27 cellular contexts compared by ENCODE assay signal in the genomic region with DNA sequence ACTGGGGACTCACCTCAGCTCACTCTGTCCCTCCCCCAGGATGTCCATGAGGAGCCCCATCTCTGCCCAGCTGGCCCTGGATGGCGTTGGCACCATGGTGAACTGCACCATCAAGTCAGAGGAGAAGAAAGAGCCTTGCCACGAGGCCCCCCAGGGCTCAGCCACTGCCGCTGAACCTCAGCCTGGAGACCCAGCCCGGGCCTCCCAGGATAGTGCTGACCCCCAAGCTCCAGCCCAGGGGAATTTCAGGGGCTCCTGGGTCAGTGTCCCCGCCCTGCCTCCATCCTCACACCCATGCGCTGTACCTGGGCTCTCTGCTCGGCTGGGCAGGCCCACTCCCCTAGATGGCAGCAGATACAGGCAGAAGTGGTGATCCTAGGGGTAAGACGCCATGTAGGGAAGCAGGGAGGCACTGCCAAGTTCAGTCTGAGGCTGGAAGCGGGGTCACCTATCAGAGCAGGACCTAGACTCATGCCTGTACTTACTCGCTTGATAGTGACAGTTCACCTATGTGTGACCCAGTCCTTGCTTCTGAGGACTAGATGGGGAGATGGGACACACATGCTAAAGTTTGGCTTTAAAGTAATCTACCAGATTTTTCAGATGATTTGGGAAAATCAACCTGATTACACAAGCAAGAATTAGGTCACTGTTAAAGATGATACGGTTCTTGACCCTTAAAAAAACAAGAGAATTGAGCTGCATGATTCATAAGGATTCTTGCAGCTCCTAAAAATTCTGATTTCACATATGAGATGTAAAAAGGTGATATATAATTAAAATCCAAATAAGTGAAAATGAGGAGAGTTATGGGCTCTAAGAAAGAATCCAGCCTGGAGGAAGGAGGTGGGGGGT. TPM values are rescaled to one million over a fixed set of nuclear protein-coding genes. Genes with fewer than 3 reads are reported as not detected.
A peak's percentile ranks its signal among the peaks of the same experiment; 100 is the strongest.
DNase-seq lines count a peak whose midpoint lies in the region; ATAC-seq, FAIRE-seq and TF ChIP-seq lines count a peak whose summit lies in the region.
"Had no signal": no experiment of that assay in that cellular context is flagged by ENCODE, and none has a peak within 500 bp of the region (broad histone marks: within the 10 kb centered on the region; RNA-seq: fewer than 3 reads in every experiment).

No MANE protein-coding gene starts in this region.

- H4K20me1 ChIP-seq in H9 (ENCODE audit: control insufficient read depth, insufficient read depth, insufficient read length) (peaks cover 3% of the 10 kb centered on the region), H1 (replicated peaks in 1 of 2; ENCODE audit: control insufficient read depth in 1 of 2, insufficient read depth in 2 of 2, low read length in 2 of 2) (peaks cover 13 to 31% of the 10 kb centered on the region in 2 experiments)

- H2BK12ac ChIP-seq in H9 (ENCODE audit: insufficient read length, low read depth, low read length) (no peak overlapping the region), H1 (ENCODE audit: low read depth, low read length) (0 out of 2 replicates have a peak overlapping the region, but pooled peaks have one; percentile 41)

- H3K4me1 Mint-ChIP-seq in H9 = peaks cover 41 to 43% of the 10 kb centered on the region in 2 experiments
- peaks cover 30% of the 10 kb centered on the region for H3K4me1 Mint-ChIP-seq in nephron progenitor cell

- H4K5ac ChIP-seq in H9 (ENCODE audit: insufficient read length, low read depth, low read length) (no peak overlapping the region), H1 (ENCODE audit: insufficient read length, low read depth, low read length) (no peak overlapping the region)

- H3K4ac ChIP-seq in H9 (ENCODE audit: low read depth, low read length) (no peak overlapping the region), H1 (replicated peaks; ENCODE audit: insufficient read length, low read depth, low read length) (no peak overlapping the region)

- TF ChIP-seq CTCF in AG09319 (IDR thresholded peaks at IDR 0.05; ENCODE audit: low read depth, low read length) = no peak
- peak; percentile 29; the same call in 1 of the 3 replicates for TF ChIP-seq CTCF in H9 (conservative IDR thresholded peaks at IDR 0.05)
- peak; percentile 31 to 49 (median 37); a peak in 3 of 4 replicates for TF ChIP-seq CTCF in H1 (IDR thresholded peaks at IDR 0.05; ENCODE audit: control extremely low read depth in 1 of 3, insufficient read depth in 1 of 3, low read depth in 1 of 3, low read length in 3 of 3)
- no peak for TF ChIP-seq CTCF in nephron progenitor cell (IDR thresholded peaks at IDR 0.05)
- TF ChIP-seq CTCF in left lung (IDR thresholded peaks at IDR 0.05) = no peak

- peak overlapping the region; percentile 47 to 85 (median 85); a peak in 6 of 7 replicates for H3K27ac Mint-ChIP-seq in H9
- H3K27ac Mint-ChIP-seq in nephron progenitor cell = peak overlapping the region; percentile 34
- H3K27ac Mint-ChIP-seq: activated CD8-positive, alpha-beta T cell treated with anti-CD3 and anti-CD28 coated beads for 36 hours; activated naive CD4-positive, alpha-beta T cell treated with anti-CD3 and anti-CD28 coated beads for 36 hours; CD4-positive, alpha-beta T cell; nephron; T-helper 2 cell treated with Interferon-gamma antibody and Interleukin-4, amounts not matched to agents 5 μg/mL and 100 μg/mL, for 36 hours had no signal

- H2AFZ ChIP-seq in H9 (ENCODE audit: low read length) (no peak overlapping the region), H1 (ENCODE audit: low read length) (no peak overlapping the region)
- H2AFZ ChIP-seq: hepatocyte had no signal

- intact Hi-C loops in left lung (cut with DNase I) = no loop called here

- H3K27ac ChIP-seq in H9 (ENCODE audit: insufficient read length, low read depth, low read length) = no peak overlapping the region
- peak overlapping the region; percentile 44 for H3K27ac ChIP-seq in H1 (ENCODE audit: low read depth, low read length)
- H3K27ac ChIP-seq in left lung = peak overlapping the region in 1 of 2 donors; percentile 41
- H3K27ac ChIP-seq: foreskin keratinocyte, hepatocyte, prostate gland had no signal

- H3K9ac ChIP-seq in H9 (ENCODE audit: extremely low read depth, insufficient read length, low read length) = no peak overlapping the region
- H3K9ac ChIP-seq in H1 (replicated peaks in 1 of 4; ENCODE audit: extremely low read depth in 1 of 4, low read depth in 3 of 4, low read length in 3 of 4) = no peak overlapping the region

- peaks cover 14 to 35% (median 19%) of the 10 kb centered on the region in 4 experiments for H3K36me3 ChIP-seq in H1 (ENCODE audit: control insufficient read depth in 2 of 4, insufficient read depth in 4 of 4, low read length in 3 of 4)
- H3K36me3 ChIP-seq in left lung = peaks cover 0 to 10% of the 10 kb centered on the region in 2 donors

- H3K79me2 ChIP-seq in H9 (ENCODE audit: insufficient read depth, low read length) (peaks cover 25% of the 10 kb centered on the region; the same call in 1 of the 2 replicates), H1 (ENCODE audit: control insufficient read depth in 1 of 2, insufficient read depth in 2 of 2, low read length in 2 of 2) (peaks cover 5 to 79% of the 10 kb centered on the region in 2 experiments; a peak in 3 of 4 replicates)

- H3K18ac ChIP-seq in H9 (ENCODE audit: insufficient read length, low read depth, low read length) (no peak overlapping the region), H1 (ENCODE audit: extremely low read depth, low read length) (no peak overlapping the region)

- H3K4me3 ChIP-seq in H1 (ENCODE audit: extremely low read depth in 1 of 4, insufficient read depth in 2 of 4, low read depth in 3 of 4, low read length in 4 of 4) (no peak overlapping the region), left lung (no peak overlapping the region)
- H3K4me3 ChIP-seq: hepatocyte, prostate gland had no signal

- no peak overlapping the region for H3K4me3 Mint-ChIP-seq in H9
- H3K4me3 Mint-ChIP-seq in nephron progenitor cell = no peak overlapping the region
- H3K4me3 Mint-ChIP-seq: activated CD8-positive, alpha-beta T cell treated with anti-CD3 and anti-CD28 coated beads for 36 hours; activated naive CD4-positive, alpha-beta T cell treated with anti-CD3 and anti-CD28 coated beads for 36 hours; CD4-positive, alpha-beta T cell; nephron; T-helper 2 cell treated with Interferon-gamma antibody and Interleukin-4, amounts not matched to agents 5 μg/mL and 100 μg/mL, for 36 hours had no signal

- no peak for FAIRE-seq in H1 (lab: Jason Lieb, UNC)
- FAIRE-seq: GM12891, small intestine, urothelium cell line had no signal

- H4K8ac ChIP-seq in H9 (replicated peaks; ENCODE audit: insufficient read length, low read depth, low read length) (no peak overlapping the region), H1 (ENCODE audit: extremely low read depth, insufficient read depth, low read length) (no peak overlapping the region)

- no peak overlapping the region for H2BK15ac ChIP-seq in H9 (ENCODE audit: low read depth, low read length)
- peak overlapping the region; percentile 81; the same call in 1 of the 2 replicates for H2BK15ac ChIP-seq in H1 (ENCODE audit: low read length)

- H3K9me3 Mint-ChIP-seq in H9 = no peaks in the 10 kb centered on the region
- no peaks in the 10 kb centered on the region for H3K9me3 Mint-ChIP-seq in nephron progenitor cell
- H3K9me3 Mint-ChIP-seq: activated CD8-positive, alpha-beta T cell treated with anti-CD3 and anti-CD28 coated beads for 36 hours; activated naive CD4-positive, alpha-beta T cell treated with anti-CD3 and anti-CD28 coated beads for 36 hours; CD4-positive, alpha-beta T cell; nephron; T-helper 2 cell treated with Interferon-gamma antibody and Interleukin-4, amounts not matched to agents 5 μg/mL and 100 μg/mL, for 36 hours had no signal

- peaks cover 31 to 46% (median 40%) of the 10 kb centered on the region in 3 experiments for H3K36me3 Mint-ChIP-seq in H9 (ENCODE audit: insufficient read depth in 1 of 3, low read depth in 3 of 3)
- peaks cover 17% of the 10 kb centered on the region for H3K36me3 Mint-ChIP-seq in nephron progenitor cell (ENCODE audit: low read depth)

- H4K91ac ChIP-seq in H9 (ENCODE audit: insufficient read length, low read depth, low read length) (no peak overlapping the region), H1 (replicated peaks; ENCODE audit: insufficient read length, low read length) (peak overlapping the region; percentile 67)

- H3K14ac ChIP-seq in H9 (ENCODE audit: insufficient read depth, low read length) (no peak overlapping the region), H1 (ENCODE audit: insufficient read length) (no peak overlapping the region)

- H3K23ac ChIP-seq in H9 (ENCODE audit: insufficient read length, low read depth, low read length) (no peak overlapping the region), H1 (ENCODE audit: insufficient read length) (no peak overlapping the region)

- CTCF ChIA-PET in H1 (lab: Charles Lee; ENCODE audit: partially characterized antibody) = interaction anchor here (0.6 to 7.6 kb wide), 11 partner anchors 13 to 242 kb away, joined by 3 to 105 read pairs (median 3); partner anchors contain the start of gene SOX13

- no peak for ATAC-seq in GM21367 (IDR thresholded peaks at IDR 0.05; ENCODE audit: unreplicated experiment)
- ATAC-seq in left lung = no peak
- ATAC-seq: activated CD8-positive, alpha-beta T cell treated with anti-CD3 and anti-CD28 coated beads for 36 hours; foreskin keratinocyte had no signal

- H2BK5ac ChIP-seq in H9 (ENCODE audit: insufficient read length, low read length) (no peak overlapping the region), H1 (ENCODE audit: low read depth, low read length) (peak overlapping the region; percentile 72; the same call in 1 of the 2 replicates)

- H3K9me3 ChIP-seq in H9 (ENCODE audit: control insufficient read depth, low read depth, low read length) (no peaks in the 10 kb centered on the region), H1 (ENCODE audit: insufficient read depth in 2 of 2, low read depth in 1 of 2, low read length in 1 of 2) (no peaks in the 10 kb centered on the region), left lung (no peaks in the 10 kb centered on the region)
- H3K9me3 ChIP-seq: prostate gland had no signal

- H2AK5ac ChIP-seq in H9 (ENCODE audit: insufficient read length, low read length) (no peak overlapping the region), H1 (ENCODE audit: low read depth, low read length) (0 out of 2 replicates have a peak overlapping the region, but pooled peaks have one; percentile 76)

- H2BK120ac ChIP-seq in H9 (ENCODE audit: low read depth, low read length, poor library complexity, severe bottlenecking) (no peak overlapping the region), H1 (replicated peaks; ENCODE audit: low read depth, low read length) (no peak overlapping the region)

- H2BK20ac ChIP-seq in H9 (ENCODE audit: low read depth, low read length, poor library complexity, severe bottlenecking) (no peak overlapping the region), H1 (ENCODE audit: low read length) (0 out of 2 replicates have a peak overlapping the region, but pooled peaks have one; percentile 72)

- WGBS in H9 (ENCODE audit: extremely low coverage, insufficient read length, low lambda C conversion rate) = no CpG with 5 or more reads among the region's 11 CpGs
- 80% methylated on average over 9 of the region's 11 CpGs; no CpG with 5 or more reads in 1 of the 2 experiments for WGBS in H1 (ENCODE audit: extremely low coverage in 1 of 2, insufficient coverage in 1 of 2, insufficient read length in 1 of 2, insufficient replicate concordance in 2 of 2, low coverage in 1 of 2, low lambda C conversion rate in 2 of 2, missing lambda C conversion rate in 1 of 2), 2 experiments

- TF ChIP-seq POLR2A in H1 (IDR thresholded peaks at IDR 0.05; ENCODE audit: control extremely low read depth in 1 of 2, low read depth in 2 of 2, low read length in 2 of 2) = no peak

- DNase-seq in AG09319 (ENCODE audit: extremely low read depth, low read depth) (peak; percentile 5), H9 (no peak), H1 (ENCODE audit: low read depth in 1 of 2, low spot score in 2 of 2) (no peak), nephron progenitor cell (no peak), C1 segment of cervical spinal cord (lab: John Stamatoyannopoulos, UW) (no peak), left lung (no peak), pons (ENCODE audit: low spot score) (no peak)
- DNase-seq: activated CD4-positive, CD25-positive, alpha-beta regulatory T cell; activated CD8-positive, alpha-beta T cell treated with anti-CD3 and anti-CD28 coated beads for 36 hours; activated naive CD4-positive, alpha-beta T cell treated with anti-CD3 and anti-CD28 coated beads for 36 hours; CD4-positive, alpha-beta T cell; foreskin keratinocyte; Karpas-422; NCI-H1105 treated with DMSO at 0.1 percent for 48 hours; NCI-H2081; small intestine; stimulated activated CD4-positive, alpha-beta T cell treated with anti-CD3 and anti-CD28 coated beads, Interleukin-2, amount 100 ng/mL, for 48 hours had no signal

- no peaks in the 10 kb centered on the region for H3K27me3 Mint-ChIP-seq in H9 (ENCODE audit: low read depth)
- H3K27me3 Mint-ChIP-seq in nephron progenitor cell (ENCODE audit: low read depth, poor library complexity) = no peaks in the 10 kb centered on the region
- H3K27me3 Mint-ChIP-seq: activated CD8-positive, alpha-beta T cell treated with anti-CD3 and anti-CD28 coated beads for 36 hours; CD4-positive, alpha-beta T cell had no signal

- H3K27me3 ChIP-seq in H9 (ENCODE audit: insufficient read depth, low read length) (no peaks in the 10 kb centered on the region), H1 (replicated peaks in 1 of 4; ENCODE audit: control insufficient read depth in 3 of 4, extremely low read depth in 1 of 4, insufficient read depth in 3 of 4, low read length in 3 of 4) (no peaks in the 10 kb centered on the region), left lung (no peaks in the 10 kb centered on the region)
- H3K27me3 ChIP-seq: foreskin keratinocyte, hepatocyte had no signal

- H3K79me1 ChIP-seq in H9 (ENCODE audit: insufficient read depth, low read depth, low read length, poor library complexity, severe bottlenecking) (peaks cover 8% of the 10 kb centered on the region), H1 (ENCODE audit: low read depth, low read length) (peaks cover 17% of the 10 kb centered on the region)

- H3T11ph ChIP-seq in H9 (ENCODE audit: low read length) = no peak overlapping the region

- H3K23me2 ChIP-seq in H9 (ENCODE audit: insufficient read length, low read depth, low read length, poor library complexity, severe bottlenecking) = no peaks in the 10 kb centered on the region
- H3K23me2 ChIP-seq in H1 (ENCODE audit: low read depth, low read length) = no peaks in the 10 kb centered on the region; the same call in 1 of the 2 replicates

- POLR2A ChIA-PET in H1 (lab: Charles Lee; ENCODE audit: partially characterized antibody) = interaction anchor here (1.1 to 1.8 kb wide), 7 partner anchors 8 to 247 kb away, joined by 3 to 5 read pairs (median 4); no protein-coding TSS in a partner anchor

- H3K4me1 ChIP-seq in H9 (ENCODE audit: insufficient read depth, low read length) (peaks cover 9% of the 10 kb centered on the region; the same call in 1 of the 2 replicates), H1 (replicated peaks in 1 of 4; ENCODE audit: control insufficient read depth in 3 of 4, insufficient read depth in 4 of 4, low read length in 3 of 4) (peaks cover 3 to 26% (median 18%) of the 10 kb centered on the region in 4 experiments), left lung (peaks cover 0 to 22% of the 10 kb centered on the region in 2 donors)
- H3K4me1 ChIP-seq: foreskin keratinocyte had no signal

- no peak for TF ChIP-seq EP300 in H1 (IDR thresholded peaks at IDR 0.05; ENCODE audit: borderline replicate concordance in 1 of 2, low read depth in 2 of 2, low read length in 2 of 2)

- H3K4me2 ChIP-seq in H9 (ENCODE audit: insufficient read depth, insufficient read length, low read length) (no peak overlapping the region), H1 (ENCODE audit: insufficient read depth in 1 of 2, low read depth in 2 of 2, low read length in 2 of 2) (no peak overlapping the region)
- H3K4me2 ChIP-seq: hepatocyte had no signal

- no peak overlapping the region for H3K56ac ChIP-seq in H9 (ENCODE audit: insufficient read length, low read depth, low read length)
- no peak overlapping the region for H3K56ac ChIP-seq in H1 (replicated peaks; ENCODE audit: insufficient read length, low read depth, low read length)

- TF ChIP-seq RAD21 in H1 (IDR thresholded peaks at IDR 0.05 in 1 of 2, conservative IDR thresholded peaks at IDR 0.05 in 1 of 2; ENCODE audit: low read depth in 2 of 2, low read length in 2 of 2) = peak; percentile 22 to 54; a peak in 2 of 4 replicates

RNA-seq across cellular contexts. Expression of gene ETNK2, which starts 38.7 kb away (rescaled TPM):
- total RNA-seq in H9 (2021) = 17.6 and 18.6 TPM in 2 replicates
- 20.1 and 23.1 TPM in 2 replicates for total RNA-seq in H1 (2021; fragmentation: NEBNext Ultra II Directional; extraction: Animal tissue kit (Norgen Biotek cat#: 25700))
- 24.5 and 26.7 TPM in 2 replicates for polyA plus RNA-seq in H1 (2011; rRNA removed)
- 22.8 TPM for polyA plus RNA-seq in H1 (2011; cell fraction: cytosol; rRNA removed)
- 23.2 TPM for polyA plus RNA-seq in H1 (2011; cell fraction: nucleus; rRNA removed)
- 14.3 to 19.9 TPM (median 18.7 TPM) in 4 replicates for polyA plus RNA-seq in H1 (2012, experiment 1 of 2)
- 23.9 TPM for polyA plus RNA-seq in H1 (2012, experiment 2 of 2)
- polyA plus RNA-seq in H1 (2013, experiment 1 of 2) = 11.3 TPM
- 11.4 TPM for polyA plus RNA-seq in H1 (2013, experiment 2 of 2)
- polyA minus RNA-seq in H1 (2011; rRNA and poly(A)+ RNA removed) = 31.5 and 38.8 TPM in 2 replicates
- 11.0 TPM for polyA minus RNA-seq in H1 (2011; cell fraction: cytosol; rRNA and poly(A)+ RNA removed)
- 10.8 TPM for polyA minus RNA-seq in H1 (2011; cell fraction: nucleus; rRNA and poly(A)+ RNA removed)
- total RNA-seq in left lung = 1 to 10 TPM; 2.6 to 6.4 TPM

RNA-seq across cellular contexts. Expression of gene SOX13, which starts 40.2 kb away (rescaled TPM):
- 120 TPM in 2 replicates for total RNA-seq in H9 (2021)
- 173 and 180 TPM in 2 replicates for total RNA-seq in H1 (2021; fragmentation: NEBNext Ultra II Directional; extraction: Animal tissue kit (Norgen Biotek cat#: 25700))
- 113 and 169 TPM in 2 replicates for polyA plus RNA-seq in H1 (2011; rRNA removed)
- 96.2 TPM for polyA plus RNA-seq in H1 (2011; cell fraction: cytosol; rRNA removed)
- polyA plus RNA-seq in H1 (2011; cell fraction: nucleus; rRNA removed) = 219 TPM
- 59.8 to 90.9 TPM (median 83.4 TPM) in 4 replicates for polyA plus RNA-seq in H1 (2012, experiment 1 of 2)
- polyA plus RNA-seq in H1 (2012, experiment 2 of 2) = 63.6 TPM
- 44.3 TPM for polyA plus RNA-seq in H1 (2013, experiment 1 of 2)
- 44.2 TPM for polyA plus RNA-seq in H1 (2013, experiment 2 of 2)
- polyA minus RNA-seq in H1 (2011; rRNA and poly(A)+ RNA removed) = 81.6 and 128 TPM in 2 replicates
- polyA minus RNA-seq in H1 (2011; cell fraction: cytosol; rRNA and poly(A)+ RNA removed) = 90.1 TPM
- polyA minus RNA-seq in H1 (2011; cell fraction: nucleus; rRNA and poly(A)+ RNA removed) = 162 TPM
- total RNA-seq in left lung = 10 to 100 TPM; 41.7 to 45.0 TPM

RNA-seq across cellular contexts. Expression of gene REN, which starts 53.0 kb away (rescaled TPM):
- not detected in 2 replicates for total RNA-seq in H9 (2021)
- total RNA-seq in H1 (2021; fragmentation: NEBNext Ultra II Directional; extraction: Animal tissue kit (Norgen Biotek cat#: 25700)) = not detected in 2 replicates
- polyA plus RNA-seq in H1 (2011; rRNA removed) = 0.05 and 0.11 TPM in 2 replicates
- polyA plus RNA-seq in H1 (2011; cell fraction: cytosol; rRNA removed) = not detected
- polyA plus RNA-seq in H1 (2011; cell fraction: nucleus; rRNA removed) = not detected
- polyA plus RNA-seq in H1 (2012, experiment 1 of 2) = 0.12 TPM in 1 of 4 replicates, not detected in the others
- not detected for polyA plus RNA-seq in H1 (2012, experiment 2 of 2)
- 0.06 TPM for polyA plus RNA-seq in H1 (2013, experiment 1 of 2)
- 0.04 TPM for polyA plus RNA-seq in H1 (2013, experiment 2 of 2)
- 0.38 TPM in 1 of 2 replicates, not detected in the other for polyA minus RNA-seq in H1 (2011; rRNA and poly(A)+ RNA removed)
- not detected for polyA minus RNA-seq in H1 (2011; cell fraction: cytosol; rRNA and poly(A)+ RNA removed)
- not detected for polyA minus RNA-seq in H1 (2011; cell fraction: nucleus; rRNA and poly(A)+ RNA removed)
- total RNA-seq in left lung = 1 to 10 TPM in 1 of 2 donors, under 1 TPM in 1; 0.18 to 2.4 TPM
- total RNA-seq: activated CD8-positive, alpha-beta T cell treated with anti-CD3 and anti-CD28 coated beads for 36 hours; activated naive CD4-positive, alpha-beta T cell treated with anti-CD3 and anti-CD28 coated beads for 36 hours; cardiac septum; CD4-positive, alpha-beta T cell; dermis blood vessel endothelial cell; foreskin keratinocyte; NCI-H460 had no signal

Comparison
In these comparisons a context has a peak if more than half of its experiments do, and no peak if none do; other contexts are left out.
1. CTCF ChIP-seq: peak in H9 (single experiment) and H1 (3 of 3); none in AG09319 (single experiment), nephron progenitor cell (single experiment) and left lung (0 of 2).